ENCODE assay signal across 8 cellular contexts in the genomic region with DNA sequence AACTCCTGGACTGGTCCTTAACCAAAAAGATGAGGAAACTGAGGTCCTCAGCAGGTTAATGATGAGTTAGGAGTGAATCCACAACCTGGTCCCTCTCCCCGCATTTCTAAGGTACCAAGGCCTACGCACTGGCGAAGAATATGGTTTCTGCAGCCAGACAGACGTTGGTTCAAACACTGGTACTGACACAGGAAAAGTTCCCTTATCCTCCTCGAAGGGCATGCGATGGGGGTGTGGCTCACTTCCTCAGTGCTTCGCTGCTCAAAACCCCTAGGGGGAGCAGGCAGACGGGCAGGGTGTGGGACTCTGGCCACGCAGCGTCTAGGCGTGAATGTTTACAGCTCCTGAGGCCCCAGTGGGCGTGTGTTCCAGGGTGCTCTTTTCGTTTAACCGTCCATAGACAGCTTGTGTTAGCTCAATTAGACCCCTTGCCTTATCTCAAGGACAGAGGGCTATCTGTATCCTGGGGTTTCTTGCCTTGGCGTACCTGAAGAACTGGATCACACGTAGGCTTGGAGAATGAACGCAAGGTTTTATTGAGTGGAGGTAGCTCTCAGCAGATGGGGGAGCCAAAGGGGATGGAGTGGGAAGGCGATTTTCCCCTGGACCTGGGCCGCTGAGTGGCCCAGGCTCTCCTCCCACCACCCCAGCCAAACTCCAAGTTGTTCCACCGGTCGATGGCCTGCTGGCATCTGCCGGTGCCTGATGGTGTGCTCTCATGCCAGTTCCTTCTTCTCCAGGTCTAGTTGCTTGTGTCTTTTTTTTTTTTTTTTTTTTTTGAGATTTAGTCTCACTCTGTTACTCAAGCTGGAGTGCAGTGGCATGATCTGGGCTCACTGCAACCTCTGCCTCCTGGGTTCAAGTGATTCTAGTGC. TPM values are rescaled to one million over a fixed set of nuclear protein-coding genes. Genes with fewer than 3 reads are reported as not detected.
DNase-seq lines count a peak whose midpoint lies in the region; ATAC-seq and TF ChIP-seq lines count a peak whose summit lies in the region.

No MANE protein-coding gene starts in this region.

- H3K27ac ChIP-seq in Panc1 (ENCODE audit: low read length) (no peak overlapping the region), gastroesophageal sphincter (no peak overlapping the region)

- intact Hi-C loops in Panc1 (cut with micrococcal nuclease; ENCODE audit: unreplicated experiment), result no loop called here

- peak; percentile 81 for DNase-seq in DMS53 (lab: John Stamatoyannopoulos, UW)
- DNase-seq in DMS53 treated with DMSO at 0.1 percent for 48 hours (lab: John Stamatoyannopoulos, UW; ENCODE audit: unreplicated experiment), result no peak
- DNase-seq in Panc1 (ENCODE audit: low read depth, low spot score), result no peak
- peak; percentile 72 for DNase-seq in activated T-cell treated with anti-CD3 and anti-CD28 coated beads, Interleukin-2, amount 50 U/mL, for 4 hours
- no peak for DNase-seq in retinal pigment epithelial cell (ENCODE audit: low read depth)

- no peak for TF ChIP-seq EP300 in gastroesophageal sphincter (IDR thresholded peaks at IDR 0.05)

- TF ChIP-seq POLR2A in gastroesophageal sphincter (IDR thresholded peaks at IDR 0.05), result no peak

- no peaks in the 10 kb centered on the region for H3K9me3 ChIP-seq in Panc1 (ENCODE audit: control insufficient read depth, insufficient read depth, low read depth, low read length)
- no peaks in the 10 kb centered on the region for H3K9me3 ChIP-seq in gastroesophageal sphincter

- in situ Hi-C loops in Panc1 (cut with HindIII; ENCODE audit: low pct_unique_long_range_greater_than_20kb, low sequenced_read_pairs), result no loop called here

- POLR2A ChIA-PET in Panc1 (lab: Charles Lee), result no interaction called here

- BruUV-seq in Panc1 (replicated peaks; lab: Mats Ljungman, UMichigan), result no TSS peak

- H3K9me3 Mint-ChIP-seq in activated T-cell treated with anti-CD3 and anti-CD28 coated beads, Interleukin-2, amount 50 U/mL, for 4 hours, result no peaks in the 10 kb centered on the region

- H3K4me1 ChIP-seq in Panc1 (ENCODE audit: control insufficient read depth, insufficient read depth, low read length) (peaks cover 7% of the 10 kb centered on the region; the same call in 1 of the 2 replicates), gastroesophageal sphincter (peaks cover 5 to 31% (median 5%) of the 10 kb centered on the region in 3 donors)

- no peaks in the 10 kb centered on the region for H3K27me3 ChIP-seq in Panc1 (ENCODE audit: control insufficient read depth, insufficient read depth, low read length)
- H3K27me3 ChIP-seq in gastroesophageal sphincter, result no peaks in the 10 kb centered on the region

- H3K36me3 ChIP-seq in Panc1 (ENCODE audit: control insufficient read depth, insufficient read depth, low read length), result no peaks in the 10 kb centered on the region
- H3K36me3 ChIP-seq in gastroesophageal sphincter, result no peaks in the 10 kb centered on the region

- CTCF ChIA-PET in Panc1 (lab: Charles Lee), result interaction anchor here (0.7 kb wide), 1 partner anchor 541 kb away, joined by 4 read pairs; no protein-coding TSS in a partner anchor

- peaks cover 23% of the 10 kb centered on the region for H3K4me1 Mint-ChIP-seq in activated T-cell treated with anti-CD3 and anti-CD28 coated beads, Interleukin-2, amount 50 U/mL, for 4 hours (ENCODE audit: low read depth)

- no peak overlapping the region for H3K4me3 ChIP-seq in Panc1 (ENCODE audit: low read depth in 2 of 2, low read length in 2 of 2)
- no peak overlapping the region for H3K4me3 ChIP-seq in gastroesophageal sphincter
- H3K4me3 ChIP-seq in retinal pigment epithelial cell (ENCODE audit: low read length), result no peak overlapping the region

- TF ChIP-seq CTCF in Panc1 (IDR thresholded peaks at IDR 0.05) (peak; percentile 74), gastroesophageal sphincter (IDR thresholded peaks at IDR 0.05) (peak; percentile 29 to 70 (median 58)), retinal pigment epithelial cell (conservative IDR thresholded peaks at IDR 0.05; ENCODE audit: low read depth, low read length) (peak; percentile 70)

- H3K27me3 Mint-ChIP-seq in activated T-cell treated with anti-CD3 and anti-CD28 coated beads, Interleukin-2, amount 50 U/mL, for 4 hours (ENCODE audit: low read depth), result no peaks in the 10 kb centered on the region

- H3K4me3 Mint-ChIP-seq in activated T-cell treated with anti-CD3 and anti-CD28 coated beads, Interleukin-2, amount 50 U/mL, for 4 hours, result no peak overlapping the region

- ATAC-seq in HG03097 (IDR thresholded peaks at IDR 0.05; ENCODE audit: low FRiP score, unreplicated experiment) (peak; percentile 66), Panc1 (peak; percentile 91), gastroesophageal sphincter (peak; percentile 73), HG03045 (IDR thresholded peaks at IDR 0.05; ENCODE audit: unreplicated experiment) (no peak)
- ATAC-seq in activated T-cell treated with anti-CD3 and anti-CD28 coated beads, Interleukin-2, amount 50 U/mL, for 4 hours, result peak; percentile 100

- H3K36me3 Mint-ChIP-seq in activated T-cell treated with anti-CD3 and anti-CD28 coated beads, Interleukin-2, amount 50 U/mL, for 4 hours (ENCODE audit: insufficient read depth), result no peaks in the 10 kb centered on the region

- 51 to 55% methylated on average over 11 to 15 of the region's 22 CpGs for WGBS in gastroesophageal sphincter (ENCODE audit: low coverage in 1 of 2), 2 donors

RNA-seq across cellular contexts. Expression of a gene that starts 31.8 kb away (rescaled TPM):
- total RNA-seq in Panc1 (2021; ENCODE audit: unreplicated experiment), result 42.2 TPM
- 27.3 TPM for polyA plus RNA-seq in Panc1 (2012; ENCODE audit: insufficient read length)
- total RNA-seq in activated T-cell treated with anti-CD3 and anti-CD28 coated beads, Interleukin-2, amount 50 U/mL, for 4 hours, result 10 to 100 TPM; 72.0 to 87.9 (median 72.3) TPM
- 10 to 100 TPM; 27.6 to 43.6 (median 38.4) TPM for total RNA-seq in gastroesophageal sphincter

Comparison
In these comparisons a context has a peak if more than half of its experiments do, and no peak if none do; other contexts are left out.
1. DNase-seq: peak in DMS53 (single experiment) and activated T-cell treated with anti-CD3 and anti-CD28 coated beads, Interleukin-2, amount 50 U/mL, for 4 hours (single experiment); none in DMS53 treated with DMSO at 0.1 percent for 48 hours (single experiment), Panc1 (single experiment) and retinal pigment epithelial cell (single experiment).
2. Peak in every context shown above with its lines, with median percentiles within 50 percentile points of each other: CTCF ChIP-seq.